19 cellular contexts compared by ENCODE assay signal in the genomic region with DNA sequence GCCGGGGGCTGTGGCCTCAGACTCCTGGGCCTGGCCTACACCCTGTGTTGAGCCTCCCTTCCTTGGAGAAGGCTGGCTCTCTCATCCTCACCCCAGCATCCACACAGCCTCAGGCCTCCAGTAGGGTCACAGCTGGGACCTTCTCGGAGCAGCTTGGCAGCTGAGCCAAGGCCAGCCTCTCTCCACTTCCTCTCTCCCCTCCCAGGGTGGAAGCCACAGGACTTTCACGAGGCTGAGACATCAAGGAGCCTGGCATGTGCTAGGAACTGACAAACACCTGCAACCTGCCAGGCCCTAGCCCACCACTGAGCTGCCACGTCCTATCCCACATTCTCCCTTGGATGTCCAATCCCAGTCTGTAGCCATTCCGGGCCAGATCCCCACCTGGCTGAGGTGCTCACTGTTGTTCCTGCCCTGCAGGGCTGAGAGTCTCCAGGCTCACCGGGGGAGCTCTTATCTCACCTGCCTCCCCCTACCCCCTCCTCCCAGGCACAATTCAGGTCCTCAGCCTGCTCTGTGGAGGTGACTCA. TPM values are rescaled to one million over a fixed set of nuclear protein-coding genes. Genes with fewer than 3 reads are reported as not detected.
DNase-seq lines count a peak whose midpoint lies in the region; ATAC-seq, FAIRE-seq and TF ChIP-seq lines count a peak whose summit lies in the region.
"Had no signal": no experiment of that assay in that cellular context is flagged by ENCODE, and none has a peak within 500 bp of the region (broad histone marks: within the 10 kb centered on the region; RNA-seq: fewer than 3 reads in every experiment).

No MANE protein-coding gene starts in this region.

- H3K23me2 ChIP-seq in H1 (ENCODE audit: low read depth, low read length): peaks cover 25% of the 10 kb centered on the region; the same call in 1 of the 2 replicates

- TF ChIP-seq CTCF in DND-41 (IDR thresholded peaks at IDR 0.05; ENCODE audit: borderline replicate concordance, extremely low read depth, low read length, poor library complexity, severe bottlenecking) (no peak), H1 (IDR thresholded peaks at IDR 0.05; ENCODE audit: control extremely low read depth in 1 of 3, insufficient read depth in 1 of 3, low read depth in 1 of 3, low read length in 3 of 3) (no peak)

- H4K5ac ChIP-seq in H1 (ENCODE audit: insufficient read length, low read depth, low read length): no peak overlapping the region

- H2BK15ac ChIP-seq in H1 (ENCODE audit: low read length): peak overlapping the region; percentile 97
- H2BK15ac ChIP-seq in neuronal stem cell (ENCODE audit: low read length): peak overlapping the region; percentile 8

- peak overlapping the region; percentile 89; the same call in 1 of the 2 replicates for H2BK5ac ChIP-seq in H1 (ENCODE audit: low read depth, low read length)
- H2BK5ac ChIP-seq in neuronal stem cell (ENCODE audit: low read length): peak overlapping the region; percentile 10

- CTCF ChIA-PET in H1 (lab: Charles Lee; ENCODE audit: partially characterized antibody): interaction anchor here (1.0 to 19.9 kb wide), 9 partner anchors 7 to 128 kb away, joined by 3 to 362 read pairs (median 17); a partner anchor contains a TSS
- CTCF ChIA-PET in activated CD4-positive, alpha-beta T cell treated with anti-CD3 and anti-CD28 coated beads, Interleukin-2, amount 10 ng/mL, durations not matched to agents 7 days and 5 days (lab: Charles Lee): interaction anchor here (0.9 kb wide), 1 partner anchor 119 kb away, joined by 3 read pairs; no protein-coding TSS in a partner anchor
- CTCF ChIA-PET in activated CD4-positive, alpha-beta T cell treated with anti-CD3 and anti-CD28 coated beads for 36 hours (lab: Charles Lee): interaction anchor here (0.6 kb wide), 2 partner anchors 67 to 93 kb away, joined by 3 read pairs; no protein-coding TSS in a partner anchor

- H3K79me1 ChIP-seq in H1 (ENCODE audit: low read depth, low read length) (peaks cover 22% of the 10 kb centered on the region), neuronal stem cell (ENCODE audit: low read depth, low read length) (peaks cover 5% of the 10 kb centered on the region)

- H3K14ac ChIP-seq in H1 (ENCODE audit: insufficient read length) (no peak overlapping the region), neuronal stem cell (ENCODE audit: low read length) (no peak overlapping the region)

- intact Hi-C loops in activated CD4-positive, alpha-beta T cell treated with anti-CD3 and anti-CD28 coated beads for 36 hours (cut with DNase I, micrococcal nuclease): loop anchor here (5.0 to 10.0 kb wide), 4 partner anchors 166 to 366 kb away; a partner anchor contains a TSS

- H3K27me3 ChIP-seq in DND-41 (ENCODE audit: insufficient read depth, low read length, poor library complexity): no peaks in the 10 kb centered on the region
- H3K27me3 ChIP-seq in H1 (replicated peaks in 1 of 4; ENCODE audit: control insufficient read depth in 3 of 4, extremely low read depth in 1 of 4, insufficient read depth in 3 of 4, low read length in 3 of 4): no peaks in the 10 kb centered on the region; a peak in 2 of 7 replicates
- peaks cover 0 to 21% (median 19%) of the 10 kb centered on the region in 3 experiments for H3K27me3 ChIP-seq in neuronal stem cell (ENCODE audit: control insufficient read depth in 3 of 3, insufficient read depth in 3 of 3, low read depth in 1 of 3, low read length in 3 of 3)
- H3K27me3 ChIP-seq: testis had no signal

- peak overlapping the region; percentile 77; the same call in 1 of the 2 replicates for H2AK5ac ChIP-seq in H1 (ENCODE audit: low read depth, low read length)
- no peak overlapping the region for H2AK5ac ChIP-seq in neuronal stem cell (ENCODE audit: low read depth, low read length)

- 71% methylated on average over 5 of the region's 6 CpGs; no CpG with 5 or more reads in 1 of the 2 experiments for WGBS in H1 (ENCODE audit: extremely low coverage in 1 of 2, insufficient coverage in 1 of 2, insufficient read length in 1 of 2, insufficient replicate concordance in 2 of 2, low coverage in 1 of 2, low lambda C conversion rate in 2 of 2, missing lambda C conversion rate in 1 of 2), 2 experiments
- WGBS in neuronal stem cell (ENCODE audit: extremely low coverage in 2 of 2, insufficient read length in 2 of 2, insufficient replicate concordance in 1 of 2), 2 donors: no CpG with 5 or more reads among the region's 6 CpGs

- H3K4ac ChIP-seq in H1 (replicated peaks; ENCODE audit: insufficient read length, low read depth, low read length) (peak overlapping the region; percentile 81), neuronal stem cell (ENCODE audit: low read length) (no peak overlapping the region)

- no peak overlapping the region for H2AFZ ChIP-seq in DND-41 (ENCODE audit: low read depth, low read length)
- H2AFZ ChIP-seq in H1 (ENCODE audit: low read length): no peak overlapping the region
- no peak overlapping the region for H2AFZ ChIP-seq in neuronal stem cell (ENCODE audit: low read length)

- H3K18ac ChIP-seq in H1 (ENCODE audit: extremely low read depth, low read length) (peak overlapping the region; percentile 55), neuronal stem cell (ENCODE audit: low read length) (peak overlapping the region; percentile 6)

- H3K4me2 ChIP-seq in DND-41 (ENCODE audit: insufficient read depth, low read length) (no peak overlapping the region), H1 (ENCODE audit: insufficient read depth in 1 of 2, low read depth in 2 of 2, low read length in 2 of 2) (peak overlapping the region; percentile 83 to 99; a peak in 3 of 4 replicates), neuronal stem cell (ENCODE audit: insufficient read depth, low read length, poor library complexity, severe bottlenecking) (no peak overlapping the region)

- H4K91ac ChIP-seq in H1 (replicated peaks; ENCODE audit: insufficient read length, low read length): peak overlapping the region; percentile 83
- no peak overlapping the region for H4K91ac ChIP-seq in neuronal stem cell (ENCODE audit: low read depth, low read length, poor library complexity)

- H3K79me2 ChIP-seq in DND-41 (ENCODE audit: insufficient read depth, low read length) (no peaks in the 10 kb centered on the region), H1 (ENCODE audit: control insufficient read depth in 1 of 2, insufficient read depth in 2 of 2, low read length in 2 of 2) (peaks cover 0 to 45% of the 10 kb centered on the region in 2 experiments; a peak in 2 of 4 replicates)

- POLR2A ChIA-PET in H1 (lab: Charles Lee; ENCODE audit: partially characterized antibody): interaction anchor here (1.0 to 3.6 kb wide), 7 partner anchors 7 to 101 kb away, joined by 3 to 15 read pairs (median 5); a partner anchor contains a TSS
- POLR2A ChIA-PET in activated CD4-positive, alpha-beta T cell treated with anti-CD3 and anti-CD28 coated beads, Interleukin-2, amount 10 ng/mL, durations not matched to agents 7 days and 5 days (lab: Charles Lee): no interaction called here
- POLR2A ChIA-PET in activated CD4-positive, alpha-beta T cell treated with anti-CD3 and anti-CD28 coated beads for 36 hours (lab: Charles Lee): interaction anchor here (0.7 kb wide), 1 partner anchor 11 kb away, joined by 3 read pairs; no protein-coding TSS in a partner anchor

- H3K27me3 Mint-ChIP-seq in activated CD4-positive, alpha-beta T cell treated with anti-CD3 and anti-CD28 coated beads, Interleukin-2, amount 10 ng/mL, durations not matched to agents 7 days and 5 days: peaks cover 28% of the 10 kb centered on the region
- H3K27me3 Mint-ChIP-seq in activated CD4-positive, alpha-beta T cell treated with anti-CD3 and anti-CD28 coated beads for 36 hours: peaks cover 5% of the 10 kb centered on the region
- H3K27me3 Mint-ChIP-seq: activated CD4-positive, alpha-beta memory T cell treated with anti-CD3 and anti-CD28 coated beads for 36 hours had no signal

- no peak overlapping the region for H3K4me3 Mint-ChIP-seq in activated CD4-positive, alpha-beta T cell treated with anti-CD3 and anti-CD28 coated beads, Interleukin-2, amount 10 ng/mL, durations not matched to agents 7 days and 5 days
- no peak overlapping the region for H3K4me3 Mint-ChIP-seq in activated CD4-positive, alpha-beta T cell treated with anti-CD3 and anti-CD28 coated beads for 36 hours
- H3K4me3 Mint-ChIP-seq: activated CD4-positive, alpha-beta memory T cell treated with anti-CD3 and anti-CD28 coated beads for 36 hours had no signal

- ATAC-seq in DND-41 (ENCODE audit: insufficient read depth, low read depth) (no peak), GM21825 (IDR thresholded peaks at IDR 0.05; ENCODE audit: unreplicated experiment) (no peak), HG02973 (IDR thresholded peaks at IDR 0.05; ENCODE audit: unreplicated experiment) (no peak)
- no peak for ATAC-seq in activated CD4-positive, alpha-beta T cell treated with anti-CD3 and anti-CD28 coated beads for 36 hours
- ATAC-seq: mucosa of descending colon had no signal

- peaks cover 3% of the 10 kb centered on the region for H3K36me3 Mint-ChIP-seq in activated CD4-positive, alpha-beta T cell treated with anti-CD3 and anti-CD28 coated beads, Interleukin-2, amount 10 ng/mL, durations not matched to agents 7 days and 5 days (ENCODE audit: low read depth)
- H3K36me3 Mint-ChIP-seq in activated CD4-positive, alpha-beta T cell treated with anti-CD3 and anti-CD28 coated beads for 36 hours (ENCODE audit: low read depth): no peaks in the 10 kb centered on the region
- H3K36me3 Mint-ChIP-seq: activated CD4-positive, alpha-beta memory T cell treated with anti-CD3 and anti-CD28 coated beads for 36 hours; IgD-negative memory B cell had no signal

- H3K23ac ChIP-seq in H1 (ENCODE audit: insufficient read length): no peak overlapping the region
- H3K23ac ChIP-seq in neuronal stem cell (ENCODE audit: low read depth, low read length, poor library complexity): no peak overlapping the region

- H2BK20ac ChIP-seq in H1 (ENCODE audit: low read length): peak overlapping the region; percentile 98

- H3K27ac ChIP-seq in DND-41 (ENCODE audit: low read length): no peak overlapping the region
- no peak overlapping the region; the same call in 1 of the 2 replicates for H3K27ac ChIP-seq in H1 (ENCODE audit: low read depth, low read length)
- H3K27ac ChIP-seq in neuronal stem cell (replicated peaks; ENCODE audit: low read length): no peak overlapping the region
- H3K27ac ChIP-seq: testis had no signal

- H3K56ac ChIP-seq in H1 (replicated peaks; ENCODE audit: insufficient read length, low read depth, low read length): no peak overlapping the region

- no peaks in the 10 kb centered on the region for H3K9me3 Mint-ChIP-seq in activated CD4-positive, alpha-beta T cell treated with anti-CD3 and anti-CD28 coated beads, Interleukin-2, amount 10 ng/mL, durations not matched to agents 7 days and 5 days
- no peaks in the 10 kb centered on the region for H3K9me3 Mint-ChIP-seq in activated CD4-positive, alpha-beta T cell treated with anti-CD3 and anti-CD28 coated beads for 36 hours (ENCODE audit: low read depth)
- H3K9me3 Mint-ChIP-seq: activated CD4-positive, alpha-beta memory T cell treated with anti-CD3 and anti-CD28 coated beads for 36 hours; IgD-negative memory B cell; T-helper 2 cell treated with Interferon-gamma antibody and Interleukin-4, amounts not matched to agents 5 μg/mL and 100 μg/mL, for 36 hours had no signal

- no peak overlapping the region for H3K9ac ChIP-seq in DND-41 (ENCODE audit: low read depth, low read length)
- H3K9ac ChIP-seq in H1 (replicated peaks in 1 of 4; ENCODE audit: extremely low read depth in 1 of 4, low read depth in 3 of 4, low read length in 3 of 4): no peak overlapping the region
- H3K9ac ChIP-seq in neuronal stem cell (ENCODE audit: low read depth, low read length, poor library complexity): no peak overlapping the region

- H3K9me3 ChIP-seq in DND-41 (ENCODE audit: insufficient read depth, low read length, severe bottlenecking) (no peaks in the 10 kb centered on the region), H1 (ENCODE audit: insufficient read depth in 2 of 2, low read depth in 1 of 2, low read length in 1 of 2) (no peaks in the 10 kb centered on the region), neuronal stem cell (replicated peaks in 1 of 2; ENCODE audit: control insufficient read depth in 2 of 2, insufficient read depth in 1 of 2, low read depth in 1 of 2, low read length in 2 of 2) (no peaks in the 10 kb centered on the region)
- H3K9me3 ChIP-seq: mucosa of descending colon, testis had no signal

- no peak for FAIRE-seq in H1 (lab: Jason Lieb, UNC)

- TF ChIP-seq POLR2A in H1 (IDR thresholded peaks at IDR 0.05; ENCODE audit: control extremely low read depth in 1 of 2, low read depth in 2 of 2, low read length in 2 of 2): no peak

- no peak overlapping the region for H3K27ac Mint-ChIP-seq in activated CD4-positive, alpha-beta T cell treated with anti-CD3 and anti-CD28 coated beads, Interleukin-2, amount 10 ng/mL, durations not matched to agents 7 days and 5 days
- H3K27ac Mint-ChIP-seq in activated CD4-positive, alpha-beta T cell treated with anti-CD3 and anti-CD28 coated beads for 36 hours: no peak overlapping the region
- H3K27ac Mint-ChIP-seq: activated CD4-positive, alpha-beta memory T cell treated with anti-CD3 and anti-CD28 coated beads for 36 hours; IgD-negative memory B cell; T-helper 2 cell treated with Interferon-gamma antibody and Interleukin-4, amounts not matched to agents 5 μg/mL and 100 μg/mL, for 36 hours had no signal

- DNase-seq in DND-41: peak; percentile 19
- peak; percentile 70 for DNase-seq in Jurkat, Clone E6-1 (ENCODE audit: low read depth, low spot score)
- DNase-seq in H1 (ENCODE audit: low read depth in 1 of 2, low spot score in 2 of 2): no peak
- no peak for DNase-seq in neuronal stem cell (ENCODE audit: low spot score)
- DNase-seq in activated CD4-positive, alpha-beta T cell treated with anti-CD3 and anti-CD28 coated beads, Interleukin-2, amount 10 ng/mL, durations not matched to agents 7 days and 5 days: no peak
- DNase-seq in activated CD4-positive, alpha-beta T cell treated with anti-CD3 and anti-CD28 coated beads for 36 hours: no peak
- DNase-seq: activated CD4-positive, alpha-beta memory T cell treated with anti-CD3 and anti-CD28 coated beads for 36 hours; activated effector memory CD4-positive, alpha-beta T cell treated with Interleukin-2 at 50 U/mL for 16 hours; DMS79 treated with DMSO at 0.1 percent for 48 hours; effector memory CD4-positive, alpha-beta T cell; NCI-H2029 treated with DMSO at 0.1 percent for 48 hours; stimulated activated CD4-positive, alpha-beta T cell treated with anti-CD3 and anti-CD28 coated beads, Interleukin-15, amount 100 ng/mL, for 24 hours; testis had no signal

- H3K36me3 ChIP-seq in DND-41 (ENCODE audit: insufficient read depth, low read length) (no peaks in the 10 kb centered on the region), H1 (ENCODE audit: control insufficient read depth in 2 of 4, insufficient read depth in 4 of 4, low read length in 3 of 4) (no peaks in the 10 kb centered on the region), neuronal stem cell (replicated peaks in 1 of 2; ENCODE audit: control insufficient read depth in 2 of 2, insufficient read depth in 2 of 2, low read length in 2 of 2) (no peaks in the 10 kb centered on the region)

- H4K8ac ChIP-seq in H1 (ENCODE audit: extremely low read depth, insufficient read depth, low read length) (no peak overlapping the region; the same call in 1 of the 2 replicates), neuronal stem cell (ENCODE audit: low read depth, low read length) (no peak overlapping the region)

- no peak overlapping the region for H3K4me3 ChIP-seq in DND-41 (ENCODE audit: low read depth in 1 of 2, low read length in 2 of 2)
- H3K4me3 ChIP-seq in Jurkat, Clone E6-1 (ENCODE audit: low read length): no peak overlapping the region
- H3K4me3 ChIP-seq in H1 (ENCODE audit: extremely low read depth in 1 of 4, insufficient read depth in 2 of 4, low read depth in 3 of 4, low read length in 4 of 4): no peak overlapping the region; a peak in 1 of 8 replicates
- H3K4me3 ChIP-seq in neuronal stem cell (ENCODE audit: low read length in 2 of 2): no peak overlapping the region
- H3K4me3 ChIP-seq: mucosa of descending colon, testis had no signal

- H4K20me1 ChIP-seq in DND-41 (ENCODE audit: insufficient read depth, low read length) (peaks cover 3% of the 10 kb centered on the region; the same call in 1 of the 2 replicates), H1 (replicated peaks in 1 of 2; ENCODE audit: control insufficient read depth in 1 of 2, insufficient read depth in 2 of 2, low read length in 2 of 2) (peaks cover 0 to 20% of the 10 kb centered on the region in 2 experiments)

- peak overlapping the region; percentile 91 for H2BK120ac ChIP-seq in H1 (replicated peaks; ENCODE audit: low read depth, low read length)
- no peak overlapping the region for H2BK120ac ChIP-seq in neuronal stem cell (ENCODE audit: low read depth, low read length)

- no peak for TF ChIP-seq EP300 in H1 (IDR thresholded peaks at IDR 0.05; ENCODE audit: borderline replicate concordance in 1 of 2, low read depth in 2 of 2, low read length in 2 of 2)

- H2BK12ac ChIP-seq in H1 (ENCODE audit: low read depth, low read length) (peak overlapping the region; percentile 99), neuronal stem cell (ENCODE audit: low read length) (no peak overlapping the region)

- H3K4me1 ChIP-seq in DND-41 (ENCODE audit: insufficient read depth, low read length) (peaks cover 19% of the 10 kb centered on the region), H1 (replicated peaks in 1 of 4; ENCODE audit: control insufficient read depth in 3 of 4, insufficient read depth in 4 of 4, low read length in 3 of 4) (peaks cover 0 to 26% (median 15%) of the 10 kb centered on the region in 4 experiments; a peak in 6 of 7 replicates), neuronal stem cell (ENCODE audit: control insufficient read depth in 2 of 2, insufficient read depth in 1 of 2, low read depth in 1 of 2, low read length in 2 of 2) (peaks cover 12 to 18% of the 10 kb centered on the region in 2 donors)

- TF ChIP-seq RAD21 in H1 (IDR thresholded peaks at IDR 0.05 in 1 of 2, conservative IDR thresholded peaks at IDR 0.05 in 1 of 2; ENCODE audit: low read depth in 2 of 2, low read length in 2 of 2): no peak

- H3K4me1 Mint-ChIP-seq in activated CD4-positive, alpha-beta T cell treated with anti-CD3 and anti-CD28 coated beads, Interleukin-2, amount 10 ng/mL, durations not matched to agents 7 days and 5 days: peaks cover 8% of the 10 kb centered on the region
- peaks cover 7% of the 10 kb centered on the region for H3K4me1 Mint-ChIP-seq in activated CD4-positive, alpha-beta T cell treated with anti-CD3 and anti-CD28 coated beads for 36 hours

RNA-seq across cellular contexts. Expression of a gene that starts 3.1 kb away (rescaled TPM):
- 4.1 TPM for polyA plus RNA-seq in Jurkat, Clone E6-1 (2012; ENCODE audit: insufficient read depth, insufficient read length)
- 42.2 and 44.0 TPM in 2 replicates for total RNA-seq in H1 (2021; fragmentation: NEBNext Ultra II Directional; extraction: Animal tissue kit (Norgen Biotek cat#: 25700))
- polyA plus RNA-seq in H1 (2011; rRNA removed): 38.5 and 64.8 TPM in 2 replicates
- 34.8 TPM for polyA plus RNA-seq in H1 (2011; cell fraction: cytosol; rRNA removed)
- 47.7 TPM for polyA plus RNA-seq in H1 (2011; cell fraction: nucleus; rRNA removed)
- polyA plus RNA-seq in H1 (2012, experiment 1 of 2): 21.6 to 36.4 TPM (median 33.6 TPM) in 4 replicates
- polyA plus RNA-seq in H1 (2012, experiment 2 of 2): 33.8 TPM
- 50.5 TPM for polyA plus RNA-seq in H1 (2013, experiment 1 of 2)
- 46.8 TPM for polyA plus RNA-seq in H1 (2013, experiment 2 of 2)
- polyA minus RNA-seq in H1 (2011; rRNA and poly(A)+ RNA removed): 17.8 and 18.2 TPM in 2 replicates
- 39.2 TPM for polyA minus RNA-seq in H1 (2011; cell fraction: cytosol; rRNA and poly(A)+ RNA removed)
- polyA minus RNA-seq in H1 (2011; cell fraction: nucleus; rRNA and poly(A)+ RNA removed): 20.9 TPM
- 10.1 TPM for polyA plus RNA-seq in neuronal stem cell (2013, experiment 1 of 2)
- polyA plus RNA-seq in neuronal stem cell (2013, experiment 2 of 2): 10.1 TPM
- under 1 TPM; 0.20 to 0.27 TPM for total RNA-seq in activated CD4-positive, alpha-beta T cell treated with anti-CD3 and anti-CD28 coated beads, Interleukin-2, amount 10 ng/mL, durations not matched to agents 7 days and 5 days
- under 1 TPM; 0.19 to 0.43 TPM for total RNA-seq in activated CD4-positive, alpha-beta T cell treated with anti-CD3 and anti-CD28 coated beads for 36 hours
- polyA plus RNA-seq: IgD-negative memory B cell had no signal

RNA-seq across cellular contexts. Expression of a gene that starts 27.4 kb away (rescaled TPM):
- 65.8 TPM for polyA plus RNA-seq in Jurkat, Clone E6-1 (2012; ENCODE audit: insufficient read depth, insufficient read length)
- total RNA-seq in H1 (2021; fragmentation: NEBNext Ultra II Directional; extraction: Animal tissue kit (Norgen Biotek cat#: 25700)): 65.4 and 72.9 TPM in 2 replicates
- 75.9 and 81.0 TPM in 2 replicates for polyA plus RNA-seq in H1 (2011; rRNA removed)
- polyA plus RNA-seq in H1 (2011; cell fraction: cytosol; rRNA removed): 70.6 TPM
- 50.0 TPM for polyA plus RNA-seq in H1 (2011; cell fraction: nucleus; rRNA removed)
- polyA plus RNA-seq in H1 (2012, experiment 1 of 2): 66.1 to 74.2 TPM (median 69.6 TPM) in 4 replicates
- polyA plus RNA-seq in H1 (2012, experiment 2 of 2): 55.9 TPM
- 47.0 TPM for polyA plus RNA-seq in H1 (2013, experiment 1 of 2)
- polyA plus RNA-seq in H1 (2013, experiment 2 of 2): 48.2 TPM
- polyA minus RNA-seq in H1 (2011; rRNA and poly(A)+ RNA removed): 59.7 and 77.6 TPM in 2 replicates
- polyA minus RNA-seq in H1 (2011; cell fraction: cytosol; rRNA and poly(A)+ RNA removed): 85.1 TPM
- 41.5 TPM for polyA minus RNA-seq in H1 (2011; cell fraction: nucleus; rRNA and poly(A)+ RNA removed)
- 40.5 TPM for polyA plus RNA-seq in neuronal stem cell (2013, experiment 1 of 2)
- 39.6 TPM for polyA plus RNA-seq in neuronal stem cell (2013, experiment 2 of 2)
- total RNA-seq in activated CD4-positive, alpha-beta T cell treated with anti-CD3 and anti-CD28 coated beads, Interleukin-2, amount 10 ng/mL, durations not matched to agents 7 days and 5 days: 10 to 100 TPM; 52.0 to 58.0 TPM
- total RNA-seq in activated CD4-positive, alpha-beta T cell treated with anti-CD3 and anti-CD28 coated beads for 36 hours: 10 to 100 TPM; 37.3 to 38.5 TPM

RNA-seq across cellular contexts. Expression of a gene that starts 28.1 kb away (rescaled TPM):
- 9.2 TPM for polyA plus RNA-seq in Jurkat, Clone E6-1 (2012; ENCODE audit: insufficient read depth, insufficient read length)
- total RNA-seq in H1 (2021; fragmentation: NEBNext Ultra II Directional; extraction: Animal tissue kit (Norgen Biotek cat#: 25700)): 5.0 and 5.5 TPM in 2 replicates
- polyA plus RNA-seq in H1 (2011; rRNA removed): 3.3 and 5.5 TPM in 2 replicates
- 3.2 TPM for polyA plus RNA-seq in H1 (2011; cell fraction: cytosol; rRNA removed)
- 6.8 TPM for polyA plus RNA-seq in H1 (2011; cell fraction: nucleus; rRNA removed)
- 2.8 to 3.7 TPM (median 3.5 TPM) in 4 replicates for polyA plus RNA-seq in H1 (2012, experiment 1 of 2)
- polyA plus RNA-seq in H1 (2012, experiment 2 of 2): 3.1 TPM
- 4.2 TPM for polyA plus RNA-seq in H1 (2013, experiment 1 of 2)
- 4.9 TPM for polyA plus RNA-seq in H1 (2013, experiment 2 of 2)
- 5.2 and 6.1 TPM in 2 replicates for polyA minus RNA-seq in H1 (2011; rRNA and poly(A)+ RNA removed)
- polyA minus RNA-seq in H1 (2011; cell fraction: cytosol; rRNA and poly(A)+ RNA removed): 5.2 TPM
- 6.0 TPM for polyA minus RNA-seq in H1 (2011; cell fraction: nucleus; rRNA and poly(A)+ RNA removed)
- 7.0 TPM for polyA plus RNA-seq in neuronal stem cell (2013, experiment 1 of 2)
- polyA plus RNA-seq in neuronal stem cell (2013, experiment 2 of 2): 8.3 TPM
- total RNA-seq in activated CD4-positive, alpha-beta T cell treated with anti-CD3 and anti-CD28 coated beads, Interleukin-2, amount 10 ng/mL, durations not matched to agents 7 days and 5 days: 10 to 100 TPM; 19.8 to 20.8 TPM
- total RNA-seq in activated CD4-positive, alpha-beta T cell treated with anti-CD3 and anti-CD28 coated beads for 36 hours: 1 to 10 TPM; 5.3 to 6.6 TPM

RNA-seq across cellular contexts. Expression of a gene that starts 57.7 kb away (rescaled TPM):
- not detected for polyA plus RNA-seq in Jurkat, Clone E6-1 (2012; ENCODE audit: insufficient read depth, insufficient read length)
- total RNA-seq in H1 (2021; fragmentation: NEBNext Ultra II Directional; extraction: Animal tissue kit (Norgen Biotek cat#: 25700)): not detected in 2 replicates
- polyA plus RNA-seq in H1 (2011; rRNA removed): not detected in 2 replicates
- polyA plus RNA-seq in H1 (2011; cell fraction: cytosol; rRNA removed): 0.09 TPM
- 0.03 TPM for polyA plus RNA-seq in H1 (2011; cell fraction: nucleus; rRNA removed)
- not detected in 4 replicates for polyA plus RNA-seq in H1 (2012, experiment 1 of 2)
- polyA plus RNA-seq in H1 (2012, experiment 2 of 2): not detected
- polyA plus RNA-seq in H1 (2013, experiment 1 of 2): under 0.01 TPM
- polyA plus RNA-seq in H1 (2013, experiment 2 of 2): 0.02 TPM
- polyA minus RNA-seq in H1 (2011; rRNA and poly(A)+ RNA removed): not detected in 2 replicates
- polyA minus RNA-seq in H1 (2011; cell fraction: cytosol; rRNA and poly(A)+ RNA removed): not detected
- polyA minus RNA-seq in H1 (2011; cell fraction: nucleus; rRNA and poly(A)+ RNA removed): not detected
- polyA plus RNA-seq in neuronal stem cell (2013, experiment 1 of 2): 0.14 TPM
- polyA plus RNA-seq in neuronal stem cell (2013, experiment 2 of 2): 0.14 TPM
- total RNA-seq in activated CD4-positive, alpha-beta T cell treated with anti-CD3 and anti-CD28 coated beads, Interleukin-2, amount 10 ng/mL, durations not matched to agents 7 days and 5 days: not detected
- not detected for total RNA-seq in activated CD4-positive, alpha-beta T cell treated with anti-CD3 and anti-CD28 coated beads for 36 hours
- total RNA-seq: activated CD4-positive, alpha-beta memory T cell treated with anti-CD3 and anti-CD28 coated beads for 36 hours; posterior vena cava had no signal
- polyA plus RNA-seq: IgD-negative memory B cell had no signal

Comparison
In these comparisons a context has a peak if more than half of its experiments do, and no peak if none do; other contexts are left out.
1. DNase-seq: peak in DND-41 (single experiment) and Jurkat, Clone E6-1 (single experiment); none in H1 (0 of 2), neuronal stem cell (single experiment), activated CD4-positive, alpha-beta T cell treated with anti-CD3 and anti-CD28 coated beads, Interleukin-2, amount 10 ng/mL, durations not matched to agents 7 days and 5 days (single experiment) and activated CD4-positive, alpha-beta T cell treated with anti-CD3 and anti-CD28 coated beads for 36 hours (single experiment).
2. H3K4me2 ChIP-seq: peak in H1 (2 of 2); none in DND-41 (single experiment) and neuronal stem cell (single experiment).
3. RNA of a gene that starts 3.1 kb away (total RNA-seq): 42.2 to 44.0 TPM in H1; 0.19 to 0.43 TPM in activated CD4-positive, alpha-beta T cell treated with anti-CD3 and anti-CD28 coated beads for 36 hours and 0.20 to 0.27 TPM in activated CD4-positive, alpha-beta T cell treated with anti-CD3 and anti-CD28 coated beads, Interleukin-2, amount 10 ng/mL, durations not matched to agents 7 days and 5 days; every median in the first group is over 10 times any median in the second.